In the genomic region with DNA sequence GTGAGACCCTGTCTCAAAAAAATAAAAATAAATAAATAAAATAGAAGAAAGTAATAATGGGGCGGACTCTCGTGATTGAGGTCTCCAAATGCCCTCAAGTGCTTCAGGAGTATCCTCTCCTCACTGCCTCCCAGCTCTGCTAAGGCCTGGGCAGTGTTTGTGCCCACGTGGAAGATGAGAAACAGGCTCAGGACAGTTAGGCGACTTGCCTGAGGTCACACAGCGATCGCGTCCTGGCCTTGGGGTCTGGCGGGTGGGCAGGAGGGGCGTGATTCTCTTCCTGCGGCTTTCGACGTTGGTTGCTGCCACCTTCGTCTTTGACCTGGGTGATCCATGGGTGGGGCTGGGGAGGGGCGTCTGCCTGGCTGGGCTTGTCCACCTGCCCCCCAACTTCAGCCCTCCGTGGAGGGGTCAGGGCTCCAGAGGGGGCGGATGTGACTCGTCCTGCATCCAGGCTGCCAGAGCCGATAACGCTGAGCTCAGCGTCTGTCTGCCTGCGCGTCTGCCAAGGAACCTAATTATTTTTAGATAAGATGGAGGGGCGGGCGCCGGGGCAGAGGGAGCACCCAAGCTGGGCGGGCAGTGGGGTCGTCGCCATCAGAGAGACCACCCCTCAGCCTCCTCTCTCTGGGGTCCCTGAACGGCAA, we compare ENCODE assay signal across 19 cellular contexts. TPM values are rescaled to one million over a fixed set of nuclear protein-coding genes. Genes with fewer than 3 reads are reported as not detected.
DNase-seq lines count a peak whose midpoint lies in the region; ATAC-seq, FAIRE-seq and TF ChIP-seq lines count a peak whose summit lies in the region.
"Had no signal": no experiment of that assay in that cellular context is flagged by ENCODE, and none has a peak within 500 bp of the region (broad histone marks: within the 10 kb centered on the region; RNA-seq: fewer than 3 reads in every experiment).

No MANE protein-coding gene starts in this region.

- TF ChIP-seq POLR2A in K562 (conservative IDR thresholded peaks at IDR 0.05): no peak

- no peak overlapping the region for H3K27ac Mint-ChIP-seq in activated T-helper 2 cell treated with anti-CD3 and anti-CD28 coated beads, Interferon-gamma antibody, Interleukin-2, Interleukin-4, amounts not matched to agents 10 μg/mL and 5 μg/mL and 100 μg/mL, durations not matched to agents 14 hours and 24 hours and 36 hours

- no peak overlapping the region for H2AFZ ChIP-seq in K562 (ENCODE audit: low read depth, low read length)

- H3K4me3 Mint-ChIP-seq in activated T-helper 2 cell treated with anti-CD3 and anti-CD28 coated beads, Interferon-gamma antibody, Interleukin-2, Interleukin-4, amounts not matched to agents 10 μg/mL and 5 μg/mL and 100 μg/mL, durations not matched to agents 14 hours and 24 hours and 36 hours (ENCODE audit: low read depth): no peak overlapping the region
- H3K4me3 Mint-ChIP-seq: activated T-cell treated with anti-CD3 and anti-CD28 coated beads, Interleukin-2, amount 50 U/mL, for 4 hours; stimulated activated naive CD8-positive, alpha-beta T cell treated with anti-CD3 and anti-CD28 coated beads, Interleukin-15, amount 100 ng/mL, for 72 hours had no signal

- H3K27ac ChIP-seq in K562 (ENCODE audit: extremely low read depth, low read depth, low read length): peak overlapping the region; percentile 55; the same call in 2 of the 3 replicates
- peak overlapping the region; percentile 72 for H3K27ac ChIP-seq in psoas muscle
- H3K27ac ChIP-seq: pancreas had no signal

- peak; percentile 58; the same call in 1 of the 2 replicates for TF ChIP-seq EP300 in K562 (IDR thresholded peaks at IDR 0.05; ENCODE audit: low read length)

- no peaks in the 10 kb centered on the region for H3K9me3 Mint-ChIP-seq in activated T-helper 2 cell treated with anti-CD3 and anti-CD28 coated beads, Interferon-gamma antibody, Interleukin-2, Interleukin-4, amounts not matched to agents 10 μg/mL and 5 μg/mL and 100 μg/mL, durations not matched to agents 14 hours and 24 hours and 36 hours
- H3K9me3 Mint-ChIP-seq: activated T-cell treated with anti-CD3 and anti-CD28 coated beads, Interleukin-2, amount 50 U/mL, for 4 hours; stimulated activated naive CD8-positive, alpha-beta T cell treated with anti-CD3 and anti-CD28 coated beads, Interleukin-15, amount 100 ng/mL, for 72 hours had no signal

- H3K4me2 ChIP-seq in K562 (ENCODE audit: insufficient read depth, low read length): no peak overlapping the region

- intact Hi-C loops in K562 (cut with micrococcal nuclease): no loop called here
- intact Hi-C loops in left cardiac atrium (cut with DNase I): loop anchor here in 1 of 2 donors (10.0 kb wide), 1 partner anchor 79 kb away; no protein-coding TSS in a partner anchor
- intact Hi-C loops in psoas muscle (cut with DNase I): no loop called here
- intact Hi-C loops in activated T-helper 2 cell treated with anti-CD3 and anti-CD28 coated beads, Interferon-gamma antibody, Interleukin-2, Interleukin-4, amounts not matched to agents 10 μg/mL and 5 μg/mL and 100 μg/mL, durations not matched to agents 14 hours and 24 hours and 36 hours (cut with micrococcal nuclease): no loop called here

- peaks cover 51% of the 10 kb centered on the region for H3K79me2 ChIP-seq in K562 (ENCODE audit: control insufficient read depth, insufficient read depth, low read length)

- WGBS in K562 (ENCODE audit: insufficient coverage, low coverage, missing lambda C conversion rate): 47% methylated on average over 23 of the region's 29 CpGs
- WGBS in psoas muscle, 3 donors: 36 to 42% (median 41%) methylated on average over 26 to 29 of the region's 29 CpGs

- in situ Hi-C loops in K562 (cut with MboI): no loop called here

- H3K36me3 ChIP-seq in K562 (ENCODE audit: control insufficient read depth, insufficient read depth, low read length): peaks cover 51% of the 10 kb centered on the region; the same call in 2 of the 3 replicates
- H3K36me3 ChIP-seq in psoas muscle (ENCODE audit: insufficient read depth in 1 of 2, low read depth in 1 of 2): peaks cover 0 to 30% of the 10 kb centered on the region in 2 donors

- POLR2A ChIA-PET in K562 (lab: Yijun Ruan, JAX): no interaction called here

- H4K20me1 ChIP-seq in K562 (replicated peaks; ENCODE audit: control insufficient read depth, insufficient read depth, low read length): no peaks in the 10 kb centered on the region; the same call in 1 of the 2 replicates

- no TSS peak for BruUV-seq in K562 (replicated peaks; lab: Mats Ljungman, UMichigan)

- TF ChIP-seq CTCF in K562 (IDR thresholded peaks at IDR 0.05 in 2 of 3, conservative IDR thresholded peaks at IDR 0.05 in 1 of 3; ENCODE audit: insufficient read depth in 2 of 3, low read depth in 1 of 3, low read length in 3 of 3): no peak
- TF ChIP-seq CTCF in psoas muscle (IDR thresholded peaks at IDR 0.05): no peak

- CTCF ChIA-PET in K562 (lab: Yijun Ruan, JAX; ENCODE audit: low intra/inter-chr PET ratio): no interaction called here

- no peak overlapping the region for H3K4me3 ChIP-seq in K562
- H3K4me3 ChIP-seq in psoas muscle: no peak overlapping the region
- H3K4me3 ChIP-seq: mucosa of descending colon, pancreas had no signal

- TF ChIP-seq RAD21 in K562 (CRISPR knock-in tag; conservative IDR thresholded peaks at IDR 0.05 in 1 of 2, IDR thresholded peaks at IDR 0.05 in 1 of 2): no peak

- peak; percentile 60 for FAIRE-seq in K562 (lab: Jason Lieb, UNC)
- FAIRE-seq: pancreas had no signal

- H3K36me3 Mint-ChIP-seq in activated T-helper 2 cell treated with anti-CD3 and anti-CD28 coated beads, Interferon-gamma antibody, Interleukin-2, Interleukin-4, amounts not matched to agents 10 μg/mL and 5 μg/mL and 100 μg/mL, durations not matched to agents 14 hours and 24 hours and 36 hours (ENCODE audit: low read depth): no peaks in the 10 kb centered on the region

- peak overlapping the region in 1 of 2 experiments; percentile 64; a peak in 1 of 4 replicates for H3K9ac ChIP-seq in K562 (ENCODE audit: insufficient read depth in 1 of 2, low read depth in 2 of 2, low read length in 2 of 2)

- H3K9me3 ChIP-seq in K562 (replicated peaks; ENCODE audit: control insufficient read depth, insufficient read depth, low read depth, low read length) (no peaks in the 10 kb centered on the region), psoas muscle (no peaks in the 10 kb centered on the region)
- H3K9me3 ChIP-seq: mucosa of descending colon, pancreas had no signal

- H3K9me1 ChIP-seq in K562 (ENCODE audit: control insufficient read depth, insufficient read depth, low read length): no peaks in the 10 kb centered on the region

- H3K27me3 Mint-ChIP-seq in activated T-helper 2 cell treated with anti-CD3 and anti-CD28 coated beads, Interferon-gamma antibody, Interleukin-2, Interleukin-4, amounts not matched to agents 10 μg/mL and 5 μg/mL and 100 μg/mL, durations not matched to agents 14 hours and 24 hours and 36 hours (ENCODE audit: low read depth): no peaks in the 10 kb centered on the region
- H3K27me3 Mint-ChIP-seq: stimulated activated naive CD8-positive, alpha-beta T cell treated with anti-CD3 and anti-CD28 coated beads, Interleukin-15, amount 100 ng/mL, for 72 hours had no signal

- peak; percentile 76 for ATAC-seq in K562
- ATAC-seq in left cardiac atrium: peak; percentile 43 to 48
- ATAC-seq in psoas muscle: peak; percentile 21 to 48 (median 32)
- no peak for ATAC-seq in GM19324 (IDR thresholded peaks at IDR 0.05; ENCODE audit: low FRiP score, unreplicated experiment)
- ATAC-seq: activated T-cell treated with anti-CD3 and anti-CD28 coated beads, Interleukin-2, amount 50 U/mL, for 4 hours; HCT116; mucosa of descending colon; stimulated activated naive CD8-positive, alpha-beta T cell treated with anti-CD3 and anti-CD28 coated beads, Interleukin-15, amount 100 ng/mL, for 72 hours had no signal

- DNase-seq in Ammon's horn (ENCODE audit: low spot score) (peak; percentile 60), K562 (ENCODE audit: extremely low read depth in 1 of 4, low spot score in 3 of 4) (peak; percentile 58 to 72 (median 64)), left cardiac atrium (peak; percentile 73), psoas muscle (peak in 1 of 2 donors; percentile 65), GDM1 (lab: John Stamatoyannopoulos, UW) (no peak), DMS79 treated with DMSO at 0.1 percent for 48 hours (lab: John Stamatoyannopoulos, UW) (no peak)
- DNase-seq in activated T-helper 2 cell treated with anti-CD3 and anti-CD28 coated beads, Interferon-gamma antibody, Interleukin-2, Interleukin-4, amounts not matched to agents 10 μg/mL and 5 μg/mL and 100 μg/mL, durations not matched to agents 14 hours and 24 hours and 36 hours (ENCODE audit: low spot score): no peak
- DNase-seq: ACHN; activated CD4-positive, alpha-beta T cell treated with anti-CD3 and anti-CD28 coated beads, Interleukin-2, amount 50 U/mL, for 1 hour; activated T-cell treated with anti-CD3 and anti-CD28 coated beads, Interleukin-2, amount 50 U/mL, for 4 hours; amniotic stem cell; mucosa of descending colon; NCI-H1105 treated with DMSO at 0.1 percent for 48 hours; NCI-H2227 treated with DMSO at 0.1 percent for 48 hours; pancreas; stimulated activated naive CD8-positive, alpha-beta T cell treated with anti-CD3 and anti-CD28 coated beads, Interleukin-15, amount 100 ng/mL, for 72 hours; T-helper 9 cell had no signal

- no peaks in the 10 kb centered on the region for H3K4me1 Mint-ChIP-seq in activated T-helper 2 cell treated with anti-CD3 and anti-CD28 coated beads, Interferon-gamma antibody, Interleukin-2, Interleukin-4, amounts not matched to agents 10 μg/mL and 5 μg/mL and 100 μg/mL, durations not matched to agents 14 hours and 24 hours and 36 hours (ENCODE audit: low read depth)

- H3K4me1 ChIP-seq in K562 (replicated peaks in 1 of 2; ENCODE audit: control insufficient read depth in 2 of 2, insufficient read depth in 2 of 2, low read length in 2 of 2): peaks cover 0 to 30% of the 10 kb centered on the region in 2 experiments; a peak in 4 of 5 replicates
- H3K4me1 ChIP-seq in psoas muscle: peaks cover 49% of the 10 kb centered on the region
- H3K4me1 ChIP-seq: pancreas had no signal

- H3K27me3 ChIP-seq in K562 (ENCODE audit: control insufficient read depth in 2 of 2, insufficient read depth in 2 of 2, low read length in 2 of 2) (no peaks in the 10 kb centered on the region), psoas muscle (ENCODE audit: insufficient read depth in 3 of 3, low read length in 2 of 3) (no peaks in the 10 kb centered on the region)
- H3K27me3 ChIP-seq: pancreas had no signal

RNA-seq across cellular contexts. Expression of a gene that starts 56.9 kb away (rescaled TPM):
- 66.4 and 156 TPM in 2 replicates for total RNA-seq in K562 (2011; cell fraction: chromatin; rRNA removed; ENCODE audit: low replicate concordance)
- 56.2 and 56.5 TPM in 2 replicates for total RNA-seq in K562 (2011; cell fraction: nucleolus; rRNA removed)
- total RNA-seq in K562 (2011; cell fraction: nucleoplasm; rRNA removed): 46.9 and 54.0 TPM in 2 replicates
- total RNA-seq in K562 (2014; rRNA removed) (14.1 and 15.7 TPM in 2 replicates), K562 (2014; rRNA removed; fragmentation: Illumina TruSeq; extraction: Trizol) (3.0 and 3.7 TPM in 2 replicates), K562 (2015; rRNA removed; fragmentation: Illumina TruSeq; extraction: Trizol) (6.9 and 8.4 TPM in 2 replicates), K562 (2021) (57.3 and 62.1 TPM in 2 replicates), left cardiac atrium (100 to 1,000 TPM; 144 to 173 TPM), psoas muscle (100 to 1,000 TPM; 209 to 439 (median 325) TPM)
- polyA plus RNA-seq in K562 (2011; rRNA removed) (2.0 and 2.9 TPM in 2 replicates), K562 (2014; fragmentation: Illumina TruSeq; extraction: Trizol) (17.2 and 26.2 TPM in 2 replicates), K562 (2014; fragmentation: Nextera tagmentation; extraction: Ambion mirVana) (under 1 TPM; 0.71 to 0.99 TPM), K562 (2014; rRNA removed) (14.1 and 15.9 TPM in 2 replicates), psoas muscle (100 to 1,000 TPM in 2 of 3 donors, 10 to 100 TPM in 1; 100.0 to 270 (median 165) TPM)
- 1.8 and 2.6 TPM in 2 replicates for polyA plus RNA-seq in K562 (2011; cell fraction: cytosol; rRNA removed)
- 13.2 and 19.2 TPM in 2 replicates for polyA plus RNA-seq in K562 (2011; cell fraction: nucleus; rRNA removed)
- 20.3 and 20.4 TPM in 2 replicates for polyA plus RNA-seq in K562 (2012)
- 4.0 and 4.7 TPM in 2 replicates for polyA minus RNA-seq in K562 (2011; rRNA and poly(A)+ RNA removed)
- 14.5 and 19.9 TPM in 2 replicates for polyA minus RNA-seq in K562 (2011; cell fraction: cytosol; rRNA and poly(A)+ RNA removed)
- polyA minus RNA-seq in K562 (2011; cell fraction: nucleus; rRNA and poly(A)+ RNA removed): 16.6 and 19.5 TPM in 2 replicates
- total RNA-seq in activated T-helper 2 cell treated with anti-CD3 and anti-CD28 coated beads, Interferon-gamma antibody, Interleukin-2, Interleukin-4, amounts not matched to agents 10 μg/mL and 5 μg/mL and 100 μg/mL, durations not matched to agents 14 hours and 24 hours and 36 hours: 16.5 and 17.3 TPM in 2 replicates

RNA-seq across cellular contexts. Expression of a gene that starts 57.0 kb away (rescaled TPM):
- total RNA-seq in K562 (2011; cell fraction: chromatin; rRNA removed; ENCODE audit: low replicate concordance): 2.1 and 3.1 TPM in 2 replicates
- 3.2 and 3.8 TPM in 2 replicates for total RNA-seq in K562 (2011; cell fraction: nucleolus; rRNA removed)
- total RNA-seq in K562 (2011; cell fraction: nucleoplasm; rRNA removed): 3.5 and 8.2 TPM in 2 replicates
- 0.45 and 1.2 TPM in 2 replicates for total RNA-seq in K562 (2014; rRNA removed)
- 0.73 and 1.1 TPM in 2 replicates for total RNA-seq in K562 (2014; rRNA removed; fragmentation: Illumina TruSeq; extraction: Trizol)
- not detected in 2 replicates for total RNA-seq in K562 (2015; rRNA removed; fragmentation: Illumina TruSeq; extraction: Trizol)
- total RNA-seq in K562 (2021): 1.1 and 1.4 TPM in 2 replicates
- polyA plus RNA-seq in K562 (2011; rRNA removed): 12.3 and 12.9 TPM in 2 replicates
- 9.2 and 18.1 TPM in 2 replicates for polyA plus RNA-seq in K562 (2011; cell fraction: cytosol; rRNA removed)
- 3.3 and 7.5 TPM in 2 replicates for polyA plus RNA-seq in K562 (2011; cell fraction: nucleus; rRNA removed)
- polyA plus RNA-seq in K562 (2012): 2.3 and 5.3 TPM in 2 replicates
- 2.9 and 3.0 TPM in 2 replicates for polyA plus RNA-seq in K562 (2014; fragmentation: Illumina TruSeq; extraction: Trizol)
- 1 to 10 TPM in 1 of 2 experiments, under 1 TPM in 1; 0.86 to 1.8 TPM for polyA plus RNA-seq in K562 (2014; fragmentation: Nextera tagmentation; extraction: Ambion mirVana)
- polyA plus RNA-seq in K562 (2014; rRNA removed): 0.77 and 1.6 TPM in 2 replicates
- 3.8 and 4.3 TPM in 2 replicates for polyA minus RNA-seq in K562 (2011; rRNA and poly(A)+ RNA removed)
- polyA minus RNA-seq in K562 (2011; cell fraction: cytosol; rRNA and poly(A)+ RNA removed): 2.2 and 5.2 TPM in 2 replicates
- 1.7 TPM in 1 of 2 replicates, not detected in the other for polyA minus RNA-seq in K562 (2011; cell fraction: nucleus; rRNA and poly(A)+ RNA removed)
- not detected for total RNA-seq in left cardiac atrium
- total RNA-seq in psoas muscle: not detected
- under 1 TPM; 0.10 to 0.53 (median 0.49) TPM for polyA plus RNA-seq in psoas muscle
- 0.51 and 0.84 TPM in 2 replicates for total RNA-seq in activated T-helper 2 cell treated with anti-CD3 and anti-CD28 coated beads, Interferon-gamma antibody, Interleukin-2, Interleukin-4, amounts not matched to agents 10 μg/mL and 5 μg/mL and 100 μg/mL, durations not matched to agents 14 hours and 24 hours and 36 hours
- total RNA-seq: activated T-cell treated with anti-CD3 and anti-CD28 coated beads, Interleukin-2, amount 50 U/mL, for 4 hours had no signal

RNA-seq across cellular contexts. Expression of a gene that starts 59.9 kb away (rescaled TPM):
- not detected in 2 replicates for total RNA-seq in K562 (2011; cell fraction: chromatin; rRNA removed; ENCODE audit: low replicate concordance)
- total RNA-seq in K562 (2011; cell fraction: nucleolus; rRNA removed): not detected in 2 replicates
- not detected in 2 replicates for total RNA-seq in K562 (2011; cell fraction: nucleoplasm; rRNA removed)
- total RNA-seq in K562 (2014; rRNA removed) (not detected in 2 replicates), K562 (2014; rRNA removed; fragmentation: Illumina TruSeq; extraction: Trizol) (not detected in 2 replicates), K562 (2015; rRNA removed; fragmentation: Illumina TruSeq; extraction: Trizol) (not detected in 2 replicates), K562 (2021) (not detected in 2 replicates), left cardiac atrium (not detected), psoas muscle (not detected)
- polyA plus RNA-seq in K562 (2011; rRNA removed) (not detected in 2 replicates), K562 (2014; fragmentation: Illumina TruSeq; extraction: Trizol) (not detected in 2 replicates), K562 (2014; fragmentation: Nextera tagmentation; extraction: Ambion mirVana) (not detected), K562 (2014; rRNA removed) (not detected in 2 replicates), psoas muscle (not detected)
- not detected in 2 replicates for polyA plus RNA-seq in K562 (2011; cell fraction: cytosol; rRNA removed)
- not detected in 2 replicates for polyA plus RNA-seq in K562 (2011; cell fraction: nucleus; rRNA removed)
- not detected in 2 replicates for polyA plus RNA-seq in K562 (2012)
- not detected in 2 replicates for polyA minus RNA-seq in K562 (2011; rRNA and poly(A)+ RNA removed)
- polyA minus RNA-seq in K562 (2011; cell fraction: cytosol; rRNA and poly(A)+ RNA removed): not detected in 2 replicates
- not detected in 2 replicates for polyA minus RNA-seq in K562 (2011; cell fraction: nucleus; rRNA and poly(A)+ RNA removed)
- not detected in 2 replicates for total RNA-seq in activated T-helper 2 cell treated with anti-CD3 and anti-CD28 coated beads, Interferon-gamma antibody, Interleukin-2, Interleukin-4, amounts not matched to agents 10 μg/mL and 5 μg/mL and 100 μg/mL, durations not matched to agents 14 hours and 24 hours and 36 hours
- total RNA-seq: activated T-cell treated with anti-CD3 and anti-CD28 coated beads, Interleukin-2, amount 50 U/mL, for 4 hours; pancreas had no signal

Comparison
In these comparisons a context has a peak if more than half of its experiments do, and no peak if none do; other contexts are left out.
1. DNase-seq: peak in Ammon's horn (single experiment), K562 (4 of 4) and left cardiac atrium (single experiment); none in GDM1 (single experiment), DMS79 treated with DMSO at 0.1 percent for 48 hours (single experiment) and activated T-helper 2 cell treated with anti-CD3 and anti-CD28 coated beads, Interferon-gamma antibody, Interleukin-2, Interleukin-4, amounts not matched to agents 10 μg/mL and 5 μg/mL and 100 μg/mL, durations not matched to agents 14 hours and 24 hours and 36 hours (single experiment).